Comparison of ENCODE assay signal across 8 cellular contexts in the genomic region with DNA sequence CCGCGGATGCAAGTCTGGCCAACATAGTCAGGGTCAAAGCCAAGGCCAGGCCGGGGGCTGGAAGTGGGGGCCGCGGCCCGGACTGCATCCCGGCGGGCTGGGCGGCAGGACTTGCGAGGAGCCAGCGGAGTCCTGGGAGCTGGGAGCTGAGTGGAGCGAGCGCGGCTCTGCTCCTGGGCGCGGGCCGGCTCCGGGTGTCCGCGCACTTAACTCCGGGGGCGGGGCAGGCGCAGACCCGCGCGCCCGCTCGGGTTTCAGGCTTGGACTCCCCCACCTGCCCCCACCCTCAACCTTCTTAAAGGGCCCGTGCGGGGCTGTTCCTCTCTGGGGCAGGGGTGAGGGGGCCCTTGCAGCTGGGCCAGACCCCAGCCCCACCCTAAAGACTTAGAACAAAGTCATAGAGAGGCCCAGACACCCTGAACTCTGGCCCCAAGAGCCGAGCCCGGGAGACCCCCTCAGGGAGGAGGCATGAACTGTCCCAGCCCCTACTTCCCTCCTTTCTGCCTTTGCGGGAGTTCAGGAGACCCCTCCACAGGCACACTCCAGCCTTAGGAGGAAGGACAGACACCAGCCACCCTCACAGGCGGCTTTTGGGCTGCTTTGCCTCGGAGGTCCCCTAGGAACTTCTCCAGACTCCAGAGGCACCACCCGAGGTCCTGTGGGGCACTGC. TPM values are rescaled to one million over a fixed set of nuclear protein-coding genes. Genes with fewer than 3 reads are reported as not detected.
A peak's percentile ranks its signal among the peaks of the same experiment; 100 is the strongest.
DNase-seq lines count a peak whose midpoint lies in the region; ATAC-seq and TF ChIP-seq lines count a peak whose summit lies in the region.

A gene with protein sequence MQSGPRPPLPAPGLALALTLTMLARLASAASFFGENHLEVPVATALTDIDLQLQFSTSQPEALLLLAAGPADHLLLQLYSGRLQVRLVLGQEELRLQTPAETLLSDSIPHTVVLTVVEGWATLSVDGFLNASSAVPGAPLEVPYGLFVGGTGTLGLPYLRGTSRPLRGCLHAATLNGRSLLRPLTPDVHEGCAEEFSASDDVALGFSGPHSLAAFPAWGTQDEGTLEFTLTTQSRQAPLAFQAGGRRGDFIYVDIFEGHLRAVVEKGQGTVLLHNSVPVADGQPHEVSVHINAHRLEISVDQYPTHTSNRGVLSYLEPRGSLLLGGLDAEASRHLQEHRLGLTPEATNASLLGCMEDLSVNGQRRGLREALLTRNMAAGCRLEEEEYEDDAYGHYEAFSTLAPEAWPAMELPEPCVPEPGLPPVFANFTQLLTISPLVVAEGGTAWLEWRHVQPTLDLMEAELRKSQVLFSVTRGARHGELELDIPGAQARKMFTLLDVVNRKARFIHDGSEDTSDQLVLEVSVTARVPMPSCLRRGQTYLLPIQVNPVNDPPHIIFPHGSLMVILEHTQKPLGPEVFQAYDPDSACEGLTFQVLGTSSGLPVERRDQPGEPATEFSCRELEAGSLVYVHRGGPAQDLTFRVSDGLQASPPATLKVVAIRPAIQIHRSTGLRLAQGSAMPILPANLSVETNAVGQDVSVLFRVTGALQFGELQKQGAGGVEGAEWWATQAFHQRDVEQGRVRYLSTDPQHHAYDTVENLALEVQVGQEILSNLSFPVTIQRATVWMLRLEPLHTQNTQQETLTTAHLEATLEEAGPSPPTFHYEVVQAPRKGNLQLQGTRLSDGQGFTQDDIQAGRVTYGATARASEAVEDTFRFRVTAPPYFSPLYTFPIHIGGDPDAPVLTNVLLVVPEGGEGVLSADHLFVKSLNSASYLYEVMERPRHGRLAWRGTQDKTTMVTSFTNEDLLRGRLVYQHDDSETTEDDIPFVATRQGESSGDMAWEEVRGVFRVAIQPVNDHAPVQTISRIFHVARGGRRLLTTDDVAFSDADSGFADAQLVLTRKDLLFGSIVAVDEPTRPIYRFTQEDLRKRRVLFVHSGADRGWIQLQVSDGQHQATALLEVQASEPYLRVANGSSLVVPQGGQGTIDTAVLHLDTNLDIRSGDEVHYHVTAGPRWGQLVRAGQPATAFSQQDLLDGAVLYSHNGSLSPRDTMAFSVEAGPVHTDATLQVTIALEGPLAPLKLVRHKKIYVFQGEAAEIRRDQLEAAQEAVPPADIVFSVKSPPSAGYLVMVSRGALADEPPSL (N-terminal part only) (minus strand): TSS at position 181 of the 670 bp plus-strand sequence. CDS start 93 bp downstream, at position 88.

- H3K9me3 ChIP-seq in BE2C (no peaks in the 10 kb centered on the region), neuron (ENCODE audit: low read length) (no peaks in the 10 kb centered on the region)

- no peak for ATAC-seq in HG02623 (IDR thresholded peaks at IDR 0.05; ENCODE audit: unreplicated experiment)
- no peak for ATAC-seq in HG02938 (IDR thresholded peaks at IDR 0.05; ENCODE audit: unreplicated experiment)

- DNase-seq in BE2C (peak; percentile 53), NCI-H2227 treated with DMSO at 0.1 percent for 48 hours (lab: John Stamatoyannopoulos, UW) (peak; percentile 2), fibroblast of peridontal ligament (ENCODE audit: extremely low read depth) (peak; percentile 64), cerebellar nuclear complex (lab: John Stamatoyannopoulos, UW) (no peak), NCI-H2196 (lab: John Stamatoyannopoulos, UW; ENCODE audit: unreplicated experiment) (no peak)

- peak within 1 kb of the TSS; percentile 13 for H3K4me3 ChIP-seq in BE2C (ENCODE audit: low read depth, low read length)
- H3K4me3 ChIP-seq in neuron (ENCODE audit: low read length) = peak within 1 kb of the TSS; percentile 40

- TF ChIP-seq CTCF in BE2C (IDR thresholded peaks at IDR 0.05; ENCODE audit: low read depth, low read length) = no peak

- H3K4me1 ChIP-seq in BE2C = peaks cover 19% of the 10 kb centered on the region
- H3K4me1 ChIP-seq in neuron (ENCODE audit: insufficient read depth, low read length) = peaks cover 5% of the 10 kb centered on the region

- H2AFZ ChIP-seq in neuron (ENCODE audit: low read depth, low read length) = peak within 1 kb of the TSS; percentile 74

- H3K27me3 ChIP-seq in BE2C = no peaks in the 10 kb centered on the region
- peaks cover 2% of the 10 kb centered on the region for H3K27me3 ChIP-seq in neuron (ENCODE audit: insufficient read depth, low read length)

- H3K36me3 ChIP-seq in BE2C (no peaks in the 10 kb centered on the region), neuron (ENCODE audit: insufficient read depth, low read length) (no peaks in the 10 kb centered on the region)

RNA-seq across cellular contexts. Expression of the gene that starts here (rescaled TPM):
- polyA plus RNA-seq in BE2C (2012; ENCODE audit: insufficient read depth, insufficient read length, low read depth) = 5.9 TPM

Comparison
In these comparisons a context has a peak if more than half of its experiments do, and no peak if none do; other contexts are left out.
1. DNase-seq: peak in BE2C (single experiment), NCI-H2227 treated with DMSO at 0.1 percent for 48 hours (single experiment) and fibroblast of peridontal ligament (single experiment); none in cerebellar nuclear complex (0 of 2) and NCI-H2196 (single experiment).